ENCODE assay signal across 12 cellular contexts in genomic region chr11:128493570-128493965, GRCh38.
DNase-seq lines count a peak whose midpoint lies in the region; ATAC-seq, FAIRE-seq and TF ChIP-seq lines count a peak whose summit lies in the region.
"Had no signal": no experiment of that assay in that cellular context is flagged by ENCODE, and none has a peak within 500 bp of the region (broad histone marks: within the 10 kb centered on the region; RNA-seq: fewer than 3 reads in every experiment).

No MANE protein-coding gene starts in this region.

- H3K36me3 Mint-ChIP-seq in HFFc6 (ENCODE audit: low read depth), result peaks cover 54% of the 10 kb centered on the region
- H3K36me3 Mint-ChIP-seq in astrocyte (ENCODE audit: low read depth, unreplicated experiment), result peaks cover 3% of the 10 kb centered on the region

- H3K4me2 ChIP-seq in astrocyte (ENCODE audit: low read length), result no peak overlapping the region
- peak overlapping the region; percentile 3 for H3K4me2 ChIP-seq in osteoblast (ENCODE audit: insufficient read depth, low read length)

- H3K4me1 Mint-ChIP-seq in HFFc6 (ENCODE audit: low read depth) (peaks cover 100% of the 10 kb centered on the region), astrocyte (ENCODE audit: low read depth, unreplicated experiment) (peaks cover 76% of the 10 kb centered on the region)

- POLR2A ChIA-PET in AG04450 (lab: Yijun Ruan, JAX) (no interaction called here), HEK293T (lab: Yijun Ruan, JAX) (no interaction called here)

- H3K9me3 ChIP-seq in AG04450 (ENCODE audit: control insufficient read depth, insufficient read depth, low read length), result no peaks in the 10 kb centered on the region
- no peaks in the 10 kb centered on the region for H3K9me3 ChIP-seq in astrocyte (ENCODE audit: insufficient read depth, low read depth, low read length)
- no peaks in the 10 kb centered on the region for H3K9me3 ChIP-seq in osteoblast (ENCODE audit: low read depth, low read length)
- H3K9me3 ChIP-seq: mucosa of descending colon, SJSA1 had no signal

- no peak for TF ChIP-seq POLR2A in GM12891 (IDR thresholded peaks at IDR 0.05; ENCODE audit: low read depth, low read length)

- no peak overlapping the region for H3K9ac ChIP-seq in astrocyte (ENCODE audit: low read length)

- peaks cover 61% of the 10 kb centered on the region for H3K4me1 ChIP-seq in astrocyte (ENCODE audit: insufficient read depth, low read length)
- H3K4me1 ChIP-seq in osteoblast (ENCODE audit: insufficient read depth, low read length), result peaks cover 74% of the 10 kb centered on the region

- in situ Hi-C loops in GM13977 (cut with MboI; ENCODE audit: low pct_unique_long_range_greater_than_20kb, low sequenced_read_pairs, unreplicated experiment), result loop anchor here (25.0 kb wide), 1 partner anchor 456 kb away; no protein-coding TSS in a partner anchor

- peak overlapping the region; percentile 49 for H3K27ac ChIP-seq in AG04450 (ENCODE audit: low read depth, low read length)
- H3K27ac ChIP-seq in astrocyte (ENCODE audit: low read depth, low read length), result peak overlapping the region; percentile 57
- peak overlapping the region; percentile 63 for H3K27ac ChIP-seq in osteoblast (ENCODE audit: low read depth, low read length)

- peak overlapping the region; percentile 89 for H3K27ac Mint-ChIP-seq in HFFc6
- H3K27ac Mint-ChIP-seq in astrocyte (ENCODE audit: unreplicated experiment), result no peak overlapping the region

- ATAC-seq in HG03175 (IDR thresholded peaks at IDR 0.05; ENCODE audit: unreplicated experiment), result no peak
- ATAC-seq: mucosa of descending colon had no signal

- DNase-seq in AG04450 (ENCODE audit: low read depth, low spot score) (no peak), HFFc6 (no peak), astrocyte (ENCODE audit: low read depth) (no peak), osteoblast (ENCODE audit: insufficient read length, low spot score, missing footprints) (no peak), GM13977 (ENCODE audit: low spot score) (no peak), HEK293T (ENCODE audit: extremely low spot score) (no peak), GM12891 (ENCODE audit: insufficient read length, low spot score) (no peak)
- DNase-seq: Calu3, mucosa of descending colon, NCI-H2081 treated with DMSO at 0.1 percent for 48 hours had no signal

- TF ChIP-seq CTCF in AG04450 (IDR thresholded peaks at IDR 0.05; ENCODE audit: low read depth, low read length), result no peak
- TF ChIP-seq CTCF in HFFc6 (IDR thresholded peaks at IDR 0.05), result no peak
- TF ChIP-seq CTCF in astrocyte (IDR thresholded peaks at IDR 0.05; ENCODE audit: insufficient read depth, low read depth, low read length), result no peak
- no peak for TF ChIP-seq CTCF in osteoblast (IDR thresholded peaks at IDR 0.05; ENCODE audit: extremely low read depth, low read depth, low read length)
- TF ChIP-seq CTCF in GM13977 (IDR thresholded peaks at IDR 0.05; ENCODE audit: extremely low read depth, insufficient read depth, missing control alignments), result no peak

- no peak overlapping the region for H2AFZ ChIP-seq in astrocyte (ENCODE audit: low read depth, low read length)
- no peak overlapping the region for H2AFZ ChIP-seq in osteoblast (ENCODE audit: low read length)

- peaks cover 89% of the 10 kb centered on the region for H3K79me2 ChIP-seq in astrocyte (ENCODE audit: insufficient read depth, low read length)
- peaks cover 88% of the 10 kb centered on the region for H3K79me2 ChIP-seq in osteoblast (ENCODE audit: insufficient read depth, low read length)

- CTCF ChIA-PET in AG04450 (lab: Charles Lee) (no interaction called here), HEK293T (lab: Yijun Ruan, JAX) (interaction anchor here (0.6 kb wide), 1 partner anchor 77 kb away, joined by 3 read pairs; no protein-coding TSS in a partner anchor)

- peaks cover 6% of the 10 kb centered on the region; the same call in 1 of the 2 replicates for H3K27me3 Mint-ChIP-seq in HFFc6 (ENCODE audit: insufficient read depth)
- H3K27me3 Mint-ChIP-seq in astrocyte (ENCODE audit: low read depth, unreplicated experiment), result no peaks in the 10 kb centered on the region

- H3K9me3 Mint-ChIP-seq in HFFc6 (no peaks in the 10 kb centered on the region), astrocyte (ENCODE audit: unreplicated experiment) (peaks cover 2% of the 10 kb centered on the region)

- peaks cover 35% of the 10 kb centered on the region for H4K20me1 ChIP-seq in astrocyte (ENCODE audit: insufficient read depth, low read length)
- H4K20me1 ChIP-seq in osteoblast (ENCODE audit: insufficient read depth, low read length), result peaks cover 22% of the 10 kb centered on the region

- FAIRE-seq in astrocyte (lab: Jason Lieb, UNC) (no peak), GM12891 (lab: Jason Lieb, UNC) (no peak)

- H3K4me3 ChIP-seq in AG04450 (ENCODE audit: low read depth, low read length) (no peak overlapping the region), astrocyte (ENCODE audit: insufficient read depth, low read depth, low read length) (no peak overlapping the region), osteoblast (ENCODE audit: insufficient read depth, low read length) (no peak overlapping the region)
- H3K4me3 ChIP-seq: mucosa of descending colon, SJSA1 had no signal

- H3K27me3 ChIP-seq in AG04450 (ENCODE audit: control insufficient read depth, insufficient read depth, low read length) (no peaks in the 10 kb centered on the region), astrocyte (ENCODE audit: insufficient read depth, low read length) (no peaks in the 10 kb centered on the region), osteoblast (ENCODE audit: insufficient read depth, low read length) (no peaks in the 10 kb centered on the region)
- H3K27me3 ChIP-seq: SJSA1 had no signal

- H3K36me3 ChIP-seq in astrocyte (ENCODE audit: insufficient read depth, low read length), result peaks cover 20% of the 10 kb centered on the region
- H3K36me3 ChIP-seq in osteoblast (ENCODE audit: insufficient read depth, low read length), result peaks cover 16% of the 10 kb centered on the region

- H3K4me3 Mint-ChIP-seq in HFFc6 (peak overlapping the region; percentile 58; the same call in 1 of the 2 replicates), astrocyte (ENCODE audit: unreplicated experiment) (no peak overlapping the region)

TF ChIP-seq in HEK293T, 16 proteins besides CTCF, POLR2A, EP300 and RAD21:
- no peak for TF ChIP-seq PKNOX1 (IDR thresholded peaks at IDR 0.05)
- no peak for TF ChIP-seq LEF1 (IDR thresholded peaks at IDR 0.05; ENCODE audit: borderline replicate concordance)
- no peak for TF ChIP-seq FOXM1 (IDR thresholded peaks at IDR 0.05; ENCODE audit: borderline replicate concordance)
- no peak for TF ChIP-seq SUZ12 (IDR thresholded peaks at IDR 0.05)
- no peak for TF ChIP-seq FOXA1 (IDR thresholded peaks at IDR 0.05)
- no peak for TF ChIP-seq L3MBTL2 (conservative IDR thresholded peaks at IDR 0.05)
- TF ChIP-seq HDGF (IDR thresholded peaks at IDR 0.05; ENCODE audit: borderline replicate concordance), result no peak
- TF ChIP-seq ZNF384 (IDR thresholded peaks at IDR 0.05), result no peak

TF ChIP-seq in GM12891, 5 proteins besides CTCF, POLR2A, EP300 and RAD21:
- no peak for TF ChIP-seq PAX5 (IDR thresholded peaks at IDR 0.05; ENCODE audit: insufficient read depth, low read length, severe bottlenecking)
- TF ChIP-seq POLR2AphosphoS5 (IDR thresholded peaks at IDR 0.05; ENCODE audit: low read depth, low read length), result no peak
- TF ChIP-seq POU2F2 (IDR thresholded peaks at IDR 0.05; ENCODE audit: low read depth, low read length), result no peak
